Comparison of ENCODE assay signal across 10 cellular contexts in genomic region chr3:116517308-116517707, GRCh38.
DNase-seq lines count a peak whose midpoint lies in the region; ATAC-seq, FAIRE-seq and TF ChIP-seq lines count a peak whose summit lies in the region.
"Had no signal": no experiment of that assay in that cellular context is flagged by ENCODE, and none has a peak within 500 bp of the region (broad histone marks: within the 10 kb centered on the region; RNA-seq: fewer than 3 reads in every experiment).

No MANE protein-coding gene starts in this region.

- H3K4me1 ChIP-seq in SK-N-SH (ENCODE audit: control insufficient read depth in 1 of 2, insufficient read depth in 2 of 2, low read depth in 1 of 2, low read length in 1 of 2), result no peaks in the 10 kb centered on the region
- H3K4me1 ChIP-seq in thyroid gland, result no peaks in the 10 kb centered on the region
- H3K4me1 ChIP-seq: upper lobe of left lung had no signal

- H3K9me3 ChIP-seq in SK-N-SH (no peaks in the 10 kb centered on the region), thyroid gland (no peaks in the 10 kb centered on the region)
- H3K9me3 ChIP-seq: upper lobe of left lung had no signal

- TF ChIP-seq EP300 in SK-N-SH (IDR thresholded peaks at IDR 0.05; ENCODE audit: borderline replicate concordance in 1 of 2, low read depth in 1 of 2, low read length in 1 of 2), result no peak

- H3K36me3 Mint-ChIP-seq in T-cell, result no peaks in the 10 kb centered on the region

- peaks cover 12 to 14% (median 12%) of the 10 kb centered on the region in 3 donors for H3K9me3 Mint-ChIP-seq in T-cell

- ATAC-seq in T-cell (replicated peaks in 1 of 4), result no peak

- no peak overlapping the region for H3K27ac Mint-ChIP-seq in T-cell
- H3K27ac Mint-ChIP-seq: activated T-helper 2 cell treated with anti-CD3 and anti-CD28 coated beads, Interferon-gamma antibody, Interleukin-2, Interleukin-4, amounts not matched to agents 10 μg/mL and 5 μg/mL and 100 μg/mL, durations not matched to agents 14 hours and 24 hours and 36 hours; T-helper 1 cell treated with Interleukin-12 subunit alpha and Interleukin-12 subunit beta and Interleukin-4 antibody, amounts not matched to agents 30 μg/mL and 1 μg/mL, for 36 hours had no signal

- POLR2A ChIA-PET in HEK293T (lab: Yijun Ruan, JAX) (no interaction called here), SK-N-SH (lab: Yijun Ruan, JAX) (no interaction called here), T-cell (lab: Charles Lee) (no interaction called here)

- H2AFZ ChIP-seq in SK-N-SH (ENCODE audit: low read depth), result no peak overlapping the region

- CTCF ChIA-PET in HEK293T (lab: Yijun Ruan, JAX) (interaction anchor here (0.9 kb wide), 1 partner anchor 9 kb away, joined by 4 read pairs; no protein-coding TSS in a partner anchor), SK-N-SH (lab: Yijun Ruan, JAX) (interaction anchor here (0.7 kb wide), 1 partner anchor 562 kb away, joined by 3 read pairs; no protein-coding TSS in a partner anchor), T-cell (lab: Charles Lee) (no interaction called here)

- H3K4me1 Mint-ChIP-seq in T-cell, result no peaks in the 10 kb centered on the region

- no peak for TF ChIP-seq RAD21 in SK-N-SH (IDR thresholded peaks at IDR 0.05; ENCODE audit: low read length)

- FAIRE-seq in G401.6 (lab: Jason Lieb, UNC), result peak; percentile 93

- H3K79me2 ChIP-seq in SK-N-SH (ENCODE audit: insufficient read depth), result no peaks in the 10 kb centered on the region

- no peak overlapping the region for H3K4me2 ChIP-seq in SK-N-SH

- no peak for TF ChIP-seq POLR2A in thyroid gland (IDR thresholded peaks at IDR 0.05)

- 30% methylated on average over 1 of the region's 1 CpG for WGBS in SK-N-SH (ENCODE audit: low lambda C conversion rate)
- 0 to 96% methylated on average over 1 of the region's 1 CpG for WGBS in thyroid gland, 2 donors

- H3K27ac ChIP-seq in SK-N-SH (ENCODE audit: low read depth in 2 of 2, low read length in 1 of 2) (no peak overlapping the region), thyroid gland (no peak overlapping the region)
- H3K27ac ChIP-seq: upper lobe of left lung had no signal

- intact Hi-C loops in thyroid gland (cut with DNase I), result no loop called here

- no peaks in the 10 kb centered on the region for H3K27me3 Mint-ChIP-seq in T-cell

- H3K4me3 ChIP-seq in SK-N-SH (ENCODE audit: low read depth in 2 of 2, low read length in 1 of 2) (no peak overlapping the region), thyroid gland (replicated peaks in 1 of 3) (no peak overlapping the region)
- H3K4me3 ChIP-seq: upper lobe of left lung had no signal

- H3K9ac ChIP-seq in SK-N-SH, result no peak overlapping the region

- no peaks in the 10 kb centered on the region for H3K9me2 ChIP-seq in SK-N-SH

- no peaks in the 10 kb centered on the region for H3K36me3 ChIP-seq in SK-N-SH (replicated peaks in 1 of 2; ENCODE audit: control insufficient read depth in 1 of 2, insufficient read depth in 2 of 2, low read length in 1 of 2)
- H3K36me3 ChIP-seq in thyroid gland, result no peaks in the 10 kb centered on the region
- H3K36me3 ChIP-seq: upper lobe of left lung had no signal

- H3K27me3 ChIP-seq in SK-N-SH (ENCODE audit: insufficient read depth) (no peaks in the 10 kb centered on the region), thyroid gland (no peaks in the 10 kb centered on the region)
- H3K27me3 ChIP-seq: upper lobe of left lung had no signal

- no peak overlapping the region for H3K4me3 Mint-ChIP-seq in T-cell
- H3K4me3 Mint-ChIP-seq: T-helper 1 cell treated with Interleukin-12 subunit alpha and Interleukin-12 subunit beta and Interleukin-4 antibody, amounts not matched to agents 30 μg/mL and 1 μg/mL, for 36 hours had no signal

- peak; percentile 10 for DNase-seq in HEK293T (ENCODE audit: extremely low spot score)
- DNase-seq in SK-N-SH, result no peak
- DNase-seq in iPS-NIHi7 (ENCODE audit: extremely low spot score), result peak; percentile 37
- DNase-seq in thyroid gland, result no peak
- no peak for DNase-seq in nucleus accumbens (lab: John Stamatoyannopoulos, UW)
- no peak for DNase-seq in T-cell
- DNase-seq: upper lobe of left lung had no signal

- TF ChIP-seq CTCF in SK-N-SH (IDR thresholded peaks at IDR 0.05), result peak; percentile 56
- no peak for TF ChIP-seq CTCF in thyroid gland (IDR thresholded peaks at IDR 0.05)

- no peaks in the 10 kb centered on the region for H3F3A ChIP-seq in SK-N-SH (replicated peaks; ENCODE audit: insufficient read depth)

- no peaks in the 10 kb centered on the region for H4K20me1 ChIP-seq in SK-N-SH (ENCODE audit: insufficient read depth)

TF ChIP-seq in HEK293T, 16 proteins besides CTCF, POLR2A, EP300 and RAD21:
- TF ChIP-seq SUZ12 (IDR thresholded peaks at IDR 0.05) (no peak), ELF4 (IDR thresholded peaks at IDR 0.05) (no peak), FOXA1 (IDR thresholded peaks at IDR 0.05) (no peak), LEF1 (IDR thresholded peaks at IDR 0.05; ENCODE audit: borderline replicate concordance) (no peak), PKNOX1 (IDR thresholded peaks at IDR 0.05) (no peak), NFRKB (IDR thresholded peaks at IDR 0.05) (no peak), ZNF384 (IDR thresholded peaks at IDR 0.05) (no peak), SP1 (IDR thresholded peaks at IDR 0.05) (no peak), ARNT (IDR thresholded peaks at IDR 0.05) (no peak), FOXM1 (IDR thresholded peaks at IDR 0.05; ENCODE audit: borderline replicate concordance) (no peak), L3MBTL2 (conservative IDR thresholded peaks at IDR 0.05) (no peak), TARDBP (IDR thresholded peaks at IDR 0.05) (no peak), CTBP1 (IDR thresholded peaks at IDR 0.05; ENCODE audit: borderline replicate concordance) (no peak), FOXK2 (IDR thresholded peaks at IDR 0.05) (no peak), BHLHE40 (IDR thresholded peaks at IDR 0.05; ENCODE audit: borderline replicate concordance) (no peak), HDGF (IDR thresholded peaks at IDR 0.05; ENCODE audit: borderline replicate concordance) (no peak)

TF ChIP-seq in SK-N-SH, 30 proteins besides CTCF, POLR2A, EP300 and RAD21:
- TF ChIP-seq YY1 (IDR thresholded peaks at IDR 0.05; ENCODE audit: low read depth) (no peak), USF1 (IDR thresholded peaks at IDR 0.05; ENCODE audit: borderline replicate concordance, low read depth) (no peak), TEAD4 (IDR thresholded peaks at IDR 0.05; ENCODE audit: borderline replicate concordance, insufficient read depth) (no peak), CHD2 (IDR thresholded peaks at IDR 0.05; ENCODE audit: low read length, partially characterized antibody) (no peak), MEF2A (IDR thresholded peaks at IDR 0.05; ENCODE audit: borderline replicate concordance, low read depth) (no peak), NFIC (IDR thresholded peaks at IDR 0.05; ENCODE audit: borderline replicate concordance) (no peak)

Comparison
In these comparisons a context has a peak if more than half of its experiments do, and no peak if none do; other contexts are left out.
1. DNase-seq: peak in HEK293T (single experiment) and iPS-NIHi7 (single experiment); none in SK-N-SH (single experiment), thyroid gland (0 of 2), nucleus accumbens (0 of 56) and T-cell (0 of 34).
2. CTCF ChIA-PET loops: an anchor here in HEK293T (0.9 kb wide) and SK-N-SH (0.7 kb wide); none called in T-cell.